Comparison of ENCODE assay signal across 10 cellular contexts in the genomic region with DNA sequence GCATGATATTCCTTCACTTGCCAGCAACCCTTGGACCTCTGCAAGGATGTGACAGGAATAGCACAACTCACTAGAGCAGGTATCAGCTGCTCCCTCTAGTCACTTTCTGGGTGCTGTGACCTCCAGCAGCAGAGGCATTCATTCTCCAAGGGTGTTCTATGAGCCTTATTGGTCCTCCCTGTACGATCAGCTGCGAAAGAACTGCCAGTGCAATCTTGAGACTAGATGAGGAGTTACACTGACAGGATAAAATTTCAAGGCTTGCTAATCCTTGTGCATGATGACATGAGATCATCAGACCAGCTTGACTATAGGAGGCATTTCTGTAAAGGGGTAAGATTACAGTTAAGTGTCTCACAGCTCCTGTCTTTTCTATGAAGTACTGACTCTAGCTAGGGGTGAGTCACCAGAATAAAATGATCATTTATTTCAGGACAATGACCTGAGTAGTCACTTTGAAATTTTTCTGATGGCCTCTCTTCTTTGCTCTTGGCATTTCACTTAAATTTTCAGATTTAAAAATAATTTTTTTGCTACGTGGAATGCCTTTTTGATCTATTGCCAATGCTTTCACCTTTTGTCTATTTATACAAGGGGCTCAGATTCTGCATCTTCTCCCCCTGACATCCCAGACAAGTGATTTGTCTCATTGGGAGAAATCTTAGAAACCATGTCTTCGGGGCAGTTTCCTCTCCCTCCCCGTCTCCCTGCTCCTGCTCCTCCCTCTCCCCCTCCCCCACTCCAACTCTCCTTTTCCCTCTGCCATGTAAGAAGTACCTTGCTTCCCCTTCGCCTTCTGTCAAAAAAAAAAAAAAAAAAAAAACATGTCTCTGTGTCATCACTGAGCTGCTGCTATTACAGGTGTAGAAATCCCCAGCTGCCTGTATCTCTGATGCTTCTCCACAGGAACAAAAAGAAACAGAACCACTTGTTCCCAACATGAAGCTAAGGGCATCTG. TPM values are rescaled to one million over a fixed set of nuclear protein-coding genes. Genes with fewer than 3 reads are reported as not detected.
DNase-seq lines count a peak whose midpoint lies in the region; ATAC-seq and TF ChIP-seq lines count a peak whose summit lies in the region.
"Had no signal": no experiment of that assay in that cellular context is flagged by ENCODE, and none has a peak within 500 bp of the region (broad histone marks: within the 10 kb centered on the region; RNA-seq: fewer than 3 reads in every experiment).

No MANE protein-coding gene starts in this region.

- no peaks in the 10 kb centered on the region for H3K9me3 ChIP-seq in esophagus muscularis mucosa
- no peaks in the 10 kb centered on the region for H3K9me3 ChIP-seq in esophagus squamous epithelium
- no peaks in the 10 kb centered on the region for H3K9me3 ChIP-seq in endodermal cell (ENCODE audit: control insufficient read depth, low read length)
- H3K9me3 ChIP-seq: neutrophil had no signal

- CTCF ChIA-PET in T-cell (lab: Charles Lee), result interaction anchor here in 1 of 2 donors (0.6 kb wide), 1 partner anchor 395 kb away, joined by 4 read pairs; no protein-coding TSS in a partner anchor

- H3K4me3 Mint-ChIP-seq in nephron progenitor cell, result no peak overlapping the region
- no peak overlapping the region for H3K4me3 Mint-ChIP-seq in T-cell
- H3K4me3 Mint-ChIP-seq in endodermal cell, result no peak overlapping the region

- H3K27me3 ChIP-seq in esophagus muscularis mucosa (no peaks in the 10 kb centered on the region), esophagus squamous epithelium (no peaks in the 10 kb centered on the region), endodermal cell (ENCODE audit: control insufficient read depth, insufficient read depth, low read length, poor library complexity, severe bottlenecking) (no peaks in the 10 kb centered on the region)
- H3K27me3 ChIP-seq: neutrophil had no signal

- no peak for TF ChIP-seq POLR2A in esophagus muscularis mucosa (IDR thresholded peaks at IDR 0.05; ENCODE audit: low read depth)
- TF ChIP-seq POLR2A in esophagus squamous epithelium (IDR thresholded peaks at IDR 0.05), result no peak

- POLR2A ChIA-PET in T-cell (lab: Charles Lee), result interaction anchor here in 1 of 2 donors (0.6 kb wide), 1 partner anchor 166 kb away, joined by 7 read pairs; no protein-coding TSS in a partner anchor

- H3K27ac Mint-ChIP-seq in nephron progenitor cell (peak overlapping the region; percentile 54), T-cell (no peak overlapping the region), endodermal cell (no peak overlapping the region)

- H3K4me1 ChIP-seq in esophagus muscularis mucosa (peaks cover 8 to 76% (median 35%) of the 10 kb centered on the region in 4 donors), esophagus squamous epithelium (no peaks in the 10 kb centered on the region), endodermal cell (ENCODE audit: control insufficient read depth, insufficient read depth, low read length) (no peaks in the 10 kb centered on the region)

- WGBS in esophagus muscularis mucosa, result 47% methylated on average over 6 of the region's 6 CpGs
- 63 to 78% methylated on average over 4 to 5 of the region's 6 CpGs for WGBS in esophagus squamous epithelium, 2 donors
- WGBS in endodermal cell (ENCODE audit: insufficient coverage in 1 of 2, insufficient read length in 1 of 2), 2 experiments, result 94 to 97% methylated on average over 3 to 6 of the region's 6 CpGs

- DNase-seq in ELR (ENCODE audit: low read depth) (peak; percentile 90), NCI-H69 (lab: John Stamatoyannopoulos, UW) (peak; percentile 61), esophagus muscularis mucosa (ENCODE audit: extremely low spot score) (no peak), nephron progenitor cell (no peak), esophagus squamous epithelium (lab: John Stamatoyannopoulos, UW) (no peak), T-cell (no peak), endodermal cell (no peak)
- DNase-seq: activated CD4-positive, alpha-beta T cell treated with anti-CD3 and anti-CD28 coated beads for 48 hours had no signal

- intact Hi-C loops in esophagus muscularis mucosa (cut with DNase I) (no loop called here), esophagus squamous epithelium (cut with DNase I) (no loop called here)

- ATAC-seq in HG02885 (IDR thresholded peaks at IDR 0.05; ENCODE audit: poor library complexity, unreplicated experiment), result no peak
- no peak for ATAC-seq in T-cell (replicated peaks in 1 of 4)

- H3K27ac ChIP-seq in esophagus muscularis mucosa (replicated peaks in 1 of 4) (peak overlapping the region; percentile 63 to 74 (median 73)), esophagus squamous epithelium (no peak overlapping the region), endodermal cell (ENCODE audit: low read depth, low read length) (no peak overlapping the region)
- H3K27ac ChIP-seq: neutrophil had no signal

- H3K4me3 ChIP-seq in esophagus muscularis mucosa (no peak overlapping the region), esophagus squamous epithelium (no peak overlapping the region), endodermal cell (ENCODE audit: low read length) (no peak overlapping the region)

- H3K9ac ChIP-seq in endodermal cell (ENCODE audit: extremely low read depth, low read length, poor library complexity, severe bottlenecking), result no peak overlapping the region

- no peak for TF ChIP-seq CTCF in esophagus muscularis mucosa (IDR thresholded peaks at IDR 0.05)
- no peak for TF ChIP-seq CTCF in nephron progenitor cell (IDR thresholded peaks at IDR 0.05)
- no peak for TF ChIP-seq CTCF in esophagus squamous epithelium (IDR thresholded peaks at IDR 0.05)
- TF ChIP-seq CTCF in endodermal cell (conservative IDR thresholded peaks at IDR 0.05), result no peak

- H3K4me1 Mint-ChIP-seq in nephron progenitor cell, result peaks cover 39% of the 10 kb centered on the region
- H3K4me1 Mint-ChIP-seq in T-cell, result no peaks in the 10 kb centered on the region
- H3K4me1 Mint-ChIP-seq in endodermal cell, result peaks cover 3% of the 10 kb centered on the region

- H3K27me3 Mint-ChIP-seq in nephron progenitor cell (ENCODE audit: low read depth, poor library complexity) (no peaks in the 10 kb centered on the region), T-cell (no peaks in the 10 kb centered on the region), endodermal cell (ENCODE audit: insufficient read depth) (no peaks in the 10 kb centered on the region)

- H3K9me3 Mint-ChIP-seq in nephron progenitor cell, result peaks cover 5% of the 10 kb centered on the region
- H3K9me3 Mint-ChIP-seq in T-cell, result no peaks in the 10 kb centered on the region
- H3K9me3 Mint-ChIP-seq in endodermal cell, result no peaks in the 10 kb centered on the region

- H3K36me3 Mint-ChIP-seq in nephron progenitor cell (ENCODE audit: low read depth) (peaks cover 88% of the 10 kb centered on the region), T-cell (peaks cover 20% of the 10 kb centered on the region), endodermal cell (ENCODE audit: low read depth) (peaks cover 71% of the 10 kb centered on the region)

- peak; percentile 41 for TF ChIP-seq EP300 in esophagus muscularis mucosa (IDR thresholded peaks at IDR 0.05)

- H3K36me3 ChIP-seq in esophagus muscularis mucosa, result peaks cover 0 to 49% (median 25%) of the 10 kb centered on the region in 4 donors
- H3K36me3 ChIP-seq in esophagus squamous epithelium, result peaks cover 0 to 90% (median 0%) of the 10 kb centered on the region in 3 donors
- peaks cover 75% of the 10 kb centered on the region for H3K36me3 ChIP-seq in endodermal cell (ENCODE audit: control insufficient read depth, insufficient read depth, low read length)
- H3K36me3 ChIP-seq: neutrophil had no signal

RNA-seq across cellular contexts. Expression of a gene that starts 49.2 kb away (rescaled TPM):
- total RNA-seq in esophagus muscularis mucosa (10 to 100 TPM; 10.1 to 46.9 (median 13.1) TPM), esophagus squamous epithelium (1 to 10 TPM in 1 of 4 donors, under 1 TPM in 2, not detected in 1; 0.53 to 1.7 (median 0.57) TPM), T-cell (under 1 TPM in 3 of 5 donors, not detected in 2; 0.06 to 0.15 (median 0.07) TPM), endodermal cell (100 to 1,000 TPM in 1 of 2 donors, 10 to 100 TPM in 1; 54.8 to 107 TPM)
- 38.5 TPM for polyA plus RNA-seq in endodermal cell (2013, experiment 1 of 2)
- polyA plus RNA-seq in endodermal cell (2013, experiment 2 of 2), result 42.6 TPM

Comparison
In these comparisons a context has a peak if more than half of its experiments do, and no peak if none do; other contexts are left out.
1. DNase-seq: peak in ELR (single experiment) and NCI-H69 (single experiment); none in esophagus muscularis mucosa (single experiment), nephron progenitor cell (single experiment), esophagus squamous epithelium (single experiment), T-cell (0 of 34) and endodermal cell (single experiment).
2. H3K27ac ChIP-seq: peak in esophagus muscularis mucosa (4 of 4); none in esophagus squamous epithelium (0 of 4) and endodermal cell (single experiment).
3. RNA of a gene that starts 49.2 kb away (total RNA-seq): 54.8 to 107 TPM in endodermal cell and 10.1 to 46.9 TPM in esophagus muscularis mucosa; 0.53 to 1.7 TPM in esophagus squamous epithelium and 0.06 to 0.15 TPM in T-cell; every median in the first group is over 4 times any median in the second.